ENCODE assay signal across 1 cellular context in the genomic region with DNA sequence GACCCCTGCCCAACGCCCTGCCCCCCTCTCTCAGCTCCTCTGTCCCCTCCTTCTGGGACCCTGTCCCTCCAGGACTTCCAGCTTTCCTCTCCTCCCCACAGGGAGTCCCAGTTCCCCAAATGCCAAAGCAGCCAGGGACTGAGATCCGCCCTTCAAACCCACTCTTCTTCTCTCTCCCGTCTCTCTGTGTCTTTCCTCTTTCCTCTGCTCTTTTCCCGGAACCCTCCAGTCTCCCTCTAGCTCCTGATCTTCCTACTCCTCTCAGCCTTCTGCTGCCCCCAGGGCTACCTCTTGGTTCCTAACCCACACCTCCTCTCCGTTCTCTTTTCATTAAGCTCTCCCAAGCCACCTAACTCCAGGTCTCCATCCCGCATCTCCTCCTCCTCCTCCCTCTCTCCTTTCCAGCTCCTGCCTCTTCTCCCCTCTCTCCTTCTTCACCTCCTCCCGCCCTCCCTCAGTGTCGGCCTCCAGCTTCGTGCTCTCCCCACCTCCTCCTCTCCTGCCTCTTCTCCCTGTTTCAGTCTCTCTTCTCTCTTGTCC.
TF ChIP-seq lines count a peak whose summit lies in the region.

A gene (minus strand): TSS at position 536 of the 540 bp plus-strand sequence. CDS start 555 bp downstream, outside the sequence.

TF ChIP-seq in HEK293, 187 proteins besides CTCF, POLR2A, EP300 and RAD21 (continued from another document and continues in another):
- TF ChIP-seq ZNF302 (tag by site-specific recombination; IDR thresholded peaks at IDR 0.05; ENCODE audit: low read depth) (no peak), ZNF239 (tag by site-specific recombination; IDR thresholded peaks at IDR 0.05) (no peak), ZNF768 (tag by site-specific recombination; IDR thresholded peaks at IDR 0.05) (no peak), ZNF211 (tag by site-specific recombination; IDR thresholded peaks at IDR 0.05; ENCODE audit: low read depth) (no peak), ZNF660 (tag by site-specific recombination; IDR thresholded peaks at IDR 0.05) (no peak), SCRT1 (tag by site-specific recombination; IDR thresholded peaks at IDR 0.05; ENCODE audit: borderline replicate concordance) (no peak), ZSCAN16 (tag by site-specific recombination; IDR thresholded peaks at IDR 0.05) (no peak), HOXD13 (CRISPR knock-in tag; IDR thresholded peaks at IDR 0.05; ENCODE audit: borderline replicate concordance) (no peak), GLI4 (tag by site-specific recombination; IDR thresholded peaks at IDR 0.05) (peak; percentile 5; the same call in 1 of the 2 replicates), GLIS2 (tag by site-specific recombination; IDR thresholded peaks at IDR 0.05) (no peak), ZNF138 (tag by site-specific recombination; IDR thresholded peaks at IDR 0.05; ENCODE audit: borderline replicate concordance) (no peak), ZNF157 (tag by site-specific recombination; IDR thresholded peaks at IDR 0.05) (no peak), ZNF621 (tag by site-specific recombination; IDR thresholded peaks at IDR 0.05) (no peak), SCRT2 (tag by site-specific recombination; IDR thresholded peaks at IDR 0.05) (no peak), HOXC10 (CRISPR knock-in tag; IDR thresholded peaks at IDR 0.05) (no peak), ZNF274 (IDR thresholded peaks at IDR 0.05; ENCODE audit: low read length) (no peak), ZNF274 (tag by site-specific recombination; IDR thresholded peaks at IDR 0.05; ENCODE audit: borderline replicate concordance) (peak; percentile 44; the same call in 1 of the 2 replicates), ZNF19 (tag by site-specific recombination; IDR thresholded peaks at IDR 0.05; ENCODE audit: low read depth) (no peak), GFI1B (tag by site-specific recombination; IDR thresholded peaks at IDR 0.05) (no peak), KLF16 (tag by site-specific recombination; IDR thresholded peaks at IDR 0.05) (peak; percentile 86; the same call in 1 of the 2 replicates), ZNF701 (tag by site-specific recombination; IDR thresholded peaks at IDR 0.05) (no peak), ZNF292 (tag by site-specific recombination; IDR thresholded peaks at IDR 0.05; ENCODE audit: borderline replicate concordance, low read depth) (no peak), ZNF514 (tag by site-specific recombination; IDR thresholded peaks at IDR 0.05) (no peak), ZNF324 (tag by site-specific recombination; IDR thresholded peaks at IDR 0.05) (peak; percentile 29; the same call in 1 of the 2 replicates), ZNF266 (tag by site-specific recombination; IDR thresholded peaks at IDR 0.05; ENCODE audit: low read depth) (no peak; the same call in 1 of the 2 replicates), KLF9 (tag by site-specific recombination; IDR thresholded peaks at IDR 0.05; ENCODE audit: low read depth) (peak; percentile 23; the same call in 1 of the 2 replicates), ZSCAN30 (tag by site-specific recombination; IDR thresholded peaks at IDR 0.05) (no peak), ZNF548 (tag by site-specific recombination; IDR thresholded peaks at IDR 0.05) (no peak), MZF1 (tag by site-specific recombination; IDR thresholded peaks at IDR 0.05; ENCODE audit: borderline replicate concordance) (no peak), ZFP37 (tag by site-specific recombination; IDR thresholded peaks at IDR 0.05) (peak; percentile 28; the same call in 1 of the 2 replicates), ZNF561 (tag by site-specific recombination; IDR thresholded peaks at IDR 0.05; ENCODE audit: borderline replicate concordance) (no peak), WT1 (tag by site-specific recombination; IDR thresholded peaks at IDR 0.05) (peak; percentile 75; the same call in 1 of the 2 replicates), RBAK (tag by site-specific recombination; IDR thresholded peaks at IDR 0.05) (no peak), ZNF610 (tag by site-specific recombination; IDR thresholded peaks at IDR 0.05; ENCODE audit: borderline replicate concordance) (no peak), ZNF10 (tag by site-specific recombination; IDR thresholded peaks at IDR 0.05) (no peak; the same call in 1 of the 2 replicates), ZBTB1 (tag by site-specific recombination; IDR thresholded peaks at IDR 0.05) (no peak), FEZF1 (tag by site-specific recombination; IDR thresholded peaks at IDR 0.05) (peak; percentile 32), ZNF571 (tag by site-specific recombination; IDR thresholded peaks at IDR 0.05) (no peak), ZNF600 (tag by site-specific recombination; IDR thresholded peaks at IDR 0.05) (peak; percentile 89), ZNF184 (tag by site-specific recombination; IDR thresholded peaks at IDR 0.05) (no peak), ZNF146 (tag by site-specific recombination; IDR thresholded peaks at IDR 0.05) (no peak), ZXDB (tag by site-specific recombination; IDR thresholded peaks at IDR 0.05) (no peak), KLF1 (tag by site-specific recombination; IDR thresholded peaks at IDR 0.05) (no peak), ZNF623 (tag by site-specific recombination; IDR thresholded peaks at IDR 0.05) (no peak), REPIN1 (tag by site-specific recombination; IDR thresholded peaks at IDR 0.05; ENCODE audit: low read depth) (no peak), ZNF169 (tag by site-specific recombination; IDR thresholded peaks at IDR 0.05) (0 out of 2 replicates have a peak, but pooled peaks have one; percentile 26), ZNF133 (tag by site-specific recombination; IDR thresholded peaks at IDR 0.05) (no peak), YY2 (tag by site-specific recombination; IDR thresholded peaks at IDR 0.05) (peak; percentile 16; the same call in 1 of the 2 replicates), KLF8 (tag by site-specific recombination; IDR thresholded peaks at IDR 0.05) (peak; percentile 82; the same call in 1 of the 2 replicates)
- TF ChIP-seq, protein P1, sequence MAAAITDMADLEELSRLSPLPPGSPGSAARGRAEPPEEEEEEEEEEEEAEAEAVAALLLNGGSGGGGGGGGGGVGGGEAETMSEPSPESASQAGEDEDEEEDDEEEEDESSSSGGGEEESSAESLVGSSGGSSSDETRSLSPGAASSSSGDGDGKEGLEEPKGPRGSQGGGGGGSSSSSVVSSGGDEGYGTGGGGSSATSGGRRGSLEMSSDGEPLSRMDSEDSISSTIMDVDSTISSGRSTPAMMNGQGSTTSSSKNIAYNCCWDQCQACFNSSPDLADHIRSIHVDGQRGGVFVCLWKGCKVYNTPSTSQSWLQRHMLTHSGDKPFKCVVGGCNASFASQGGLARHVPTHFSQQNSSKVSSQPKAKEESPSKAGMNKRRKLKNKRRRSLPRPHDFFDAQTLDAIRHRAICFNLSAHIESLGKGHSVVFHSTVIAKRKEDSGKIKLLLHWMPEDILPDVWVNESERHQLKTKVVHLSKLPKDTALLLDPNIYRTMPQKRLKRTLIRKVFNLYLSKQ (tag by site-specific recombination; IDR thresholded peaks at IDR 0.05; ENCODE audit: borderline replicate concordance) = no peak
- TF ChIP-seq, protein P2, sequence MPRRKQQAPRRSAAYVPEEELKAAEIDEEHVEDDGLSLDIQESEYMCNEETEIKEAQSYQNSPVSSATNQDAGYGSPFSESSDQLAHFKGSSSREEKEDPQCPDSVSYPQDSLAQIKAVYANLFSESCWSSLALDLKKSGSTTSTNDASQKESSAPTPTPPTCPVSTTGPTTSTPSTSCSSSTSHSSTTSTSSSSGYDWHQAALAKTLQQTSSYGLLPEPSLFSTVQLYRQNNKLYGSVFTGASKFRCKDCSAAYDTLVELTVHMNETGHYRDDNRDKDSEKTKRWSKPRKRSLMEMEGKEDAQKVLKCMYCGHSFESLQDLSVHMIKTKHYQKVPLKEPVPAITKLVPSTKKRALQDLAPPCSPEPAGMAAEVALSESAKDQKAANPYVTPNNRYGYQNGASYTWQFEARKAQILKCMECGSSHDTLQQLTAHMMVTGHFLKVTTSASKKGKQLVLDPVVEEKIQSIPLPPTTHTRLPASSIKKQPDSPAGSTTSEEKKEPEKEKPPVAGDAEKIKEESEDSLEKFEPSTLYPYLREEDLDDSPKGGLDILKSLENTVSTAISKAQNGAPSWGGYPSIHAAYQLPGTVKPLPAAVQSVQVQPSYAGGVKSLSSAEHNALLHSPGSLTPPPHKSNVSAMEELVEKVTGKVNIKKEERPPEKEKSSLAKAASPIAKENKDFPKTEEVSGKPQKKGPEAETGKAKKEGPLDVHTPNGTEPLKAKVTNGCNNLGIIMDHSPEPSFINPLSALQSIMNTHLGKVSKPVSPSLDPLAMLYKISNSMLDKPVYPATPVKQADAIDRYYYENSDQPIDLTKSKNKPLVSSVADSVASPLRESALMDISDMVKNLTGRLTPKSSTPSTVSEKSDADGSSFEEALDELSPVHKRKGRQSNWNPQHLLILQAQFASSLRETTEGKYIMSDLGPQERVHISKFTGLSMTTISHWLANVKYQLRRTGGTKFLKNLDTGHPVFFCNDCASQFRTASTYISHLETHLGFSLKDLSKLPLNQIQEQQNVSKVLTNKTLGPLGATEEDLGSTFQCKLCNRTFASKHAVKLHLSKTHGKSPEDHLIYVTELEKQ (tag by site-specific recombination; IDR thresholded peaks at IDR 0.05; ENCODE audit: borderline replicate concordance) = no peak
- TF ChIP-seq, protein P3, sequence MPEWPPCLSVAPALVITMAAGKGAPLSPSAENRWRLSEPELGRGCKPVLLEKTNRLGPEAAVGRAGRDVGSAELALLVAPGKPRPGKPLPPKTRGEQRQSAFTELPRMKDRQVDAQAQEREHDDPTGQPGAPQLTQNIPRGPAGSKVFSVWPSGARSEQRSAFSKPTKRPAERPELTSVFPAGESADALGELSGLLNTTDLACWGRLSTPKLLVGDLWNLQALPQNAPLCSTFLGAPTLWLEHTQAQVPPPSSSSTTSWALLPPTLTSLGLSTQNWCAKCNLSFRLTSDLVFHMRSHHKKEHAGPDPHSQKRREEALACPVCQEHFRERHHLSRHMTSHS (tag by site-specific recombination; IDR thresholded peaks at IDR 0.05) = no peak; the same call in 1 of the 2 replicates
- TF ChIP-seq, protein P4, sequence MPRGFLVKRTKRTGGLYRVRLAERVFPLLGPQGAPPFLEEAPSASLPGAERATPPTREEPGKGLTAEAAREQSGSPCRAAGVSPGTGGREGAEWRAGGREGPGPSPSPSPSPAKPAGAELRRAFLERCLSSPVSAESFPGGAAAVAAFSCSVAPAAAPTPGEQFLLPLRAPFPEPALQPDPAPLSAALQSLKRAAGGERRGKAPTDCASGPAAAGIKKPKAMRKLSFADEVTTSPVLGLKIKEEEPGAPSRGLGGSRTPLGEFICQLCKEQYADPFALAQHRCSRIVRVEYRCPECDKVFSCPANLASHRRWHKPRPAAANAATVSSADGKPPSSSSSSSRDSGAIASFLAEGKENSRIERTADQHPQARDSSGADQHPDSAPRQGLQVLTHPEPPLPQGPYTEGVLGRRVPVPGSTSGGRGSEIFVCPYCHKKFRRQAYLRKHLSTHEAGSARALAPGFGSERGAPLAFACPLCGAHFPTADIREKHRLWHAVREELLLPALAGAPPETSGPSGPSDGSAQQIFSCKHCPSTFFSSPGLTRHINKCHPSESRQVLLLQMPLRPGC (tag by site-specific recombination; IDR thresholded peaks at IDR 0.05) = no peak
- TF ChIP-seq, protein P5, sequence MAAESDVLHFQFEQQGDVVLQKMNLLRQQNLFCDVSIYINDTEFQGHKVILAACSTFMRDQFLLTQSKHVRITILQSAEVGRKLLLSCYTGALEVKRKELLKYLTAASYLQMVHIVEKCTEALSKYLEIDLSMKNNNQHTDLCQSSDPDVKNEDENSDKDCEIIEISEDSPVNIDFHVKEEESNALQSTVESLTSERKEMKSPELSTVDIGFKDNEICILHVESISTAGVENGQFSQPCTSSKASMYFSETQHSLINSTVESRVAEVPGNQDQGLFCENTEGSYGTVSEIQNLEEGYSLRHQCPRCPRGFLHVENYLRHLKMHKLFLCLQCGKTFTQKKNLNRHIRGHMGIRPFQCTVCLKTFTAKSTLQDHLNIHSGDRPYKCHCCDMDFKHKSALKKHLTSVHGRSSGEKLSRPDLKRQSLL (tag by site-specific recombination; IDR thresholded peaks at IDR 0.05) = no peak
- TF ChIP-seq, protein P6, sequence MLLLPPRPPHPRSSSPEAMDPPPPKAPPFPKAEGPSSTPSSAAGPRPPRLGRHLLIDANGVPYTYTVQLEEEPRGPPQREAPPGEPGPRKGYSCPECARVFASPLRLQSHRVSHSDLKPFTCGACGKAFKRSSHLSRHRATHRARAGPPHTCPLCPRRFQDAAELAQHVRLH (tag by site-specific recombination; IDR thresholded peaks at IDR 0.05) = no peak
- TF ChIP-seq, protein P7, sequence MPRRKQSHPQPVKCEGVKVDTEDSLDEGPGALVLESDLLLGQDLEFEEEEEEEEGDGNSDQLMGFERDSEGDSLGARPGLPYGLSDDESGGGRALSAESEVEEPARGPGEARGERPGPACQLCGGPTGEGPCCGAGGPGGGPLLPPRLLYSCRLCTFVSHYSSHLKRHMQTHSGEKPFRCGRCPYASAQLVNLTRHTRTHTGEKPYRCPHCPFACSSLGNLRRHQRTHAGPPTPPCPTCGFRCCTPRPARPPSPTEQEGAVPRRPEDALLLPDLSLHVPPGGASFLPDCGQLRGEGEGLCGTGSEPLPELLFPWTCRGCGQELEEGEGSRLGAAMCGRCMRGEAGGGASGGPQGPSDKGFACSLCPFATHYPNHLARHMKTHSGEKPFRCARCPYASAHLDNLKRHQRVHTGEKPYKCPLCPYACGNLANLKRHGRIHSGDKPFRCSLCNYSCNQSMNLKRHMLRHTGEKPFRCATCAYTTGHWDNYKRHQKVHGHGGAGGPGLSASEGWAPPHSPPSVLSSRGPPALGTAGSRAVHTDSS (tag by site-specific recombination; IDR thresholded peaks at IDR 0.05) = no peak; the same call in 1 of the 2 replicates
- TF ChIP-seq, protein P8, sequence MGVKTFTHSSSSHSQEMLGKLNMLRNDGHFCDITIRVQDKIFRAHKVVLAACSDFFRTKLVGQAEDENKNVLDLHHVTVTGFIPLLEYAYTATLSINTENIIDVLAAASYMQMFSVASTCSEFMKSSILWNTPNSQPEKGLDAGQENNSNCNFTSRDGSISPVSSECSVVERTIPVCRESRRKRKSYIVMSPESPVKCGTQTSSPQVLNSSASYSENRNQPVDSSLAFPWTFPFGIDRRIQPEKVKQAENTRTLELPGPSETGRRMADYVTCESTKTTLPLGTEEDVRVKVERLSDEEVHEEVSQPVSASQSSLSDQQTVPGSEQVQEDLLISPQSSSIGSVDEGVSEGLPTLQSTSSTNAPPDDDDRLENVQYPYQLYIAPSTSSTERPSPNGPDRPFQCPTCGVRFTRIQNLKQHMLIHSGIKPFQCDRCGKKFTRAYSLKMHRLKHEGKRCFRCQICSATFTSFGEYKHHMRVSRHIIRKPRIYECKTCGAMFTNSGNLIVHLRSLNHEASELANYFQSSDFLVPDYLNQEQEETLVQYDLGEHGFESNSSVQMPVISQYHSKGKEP (tag by site-specific recombination; IDR thresholded peaks at IDR 0.05) = no peak
- TF ChIP-seq, protein P9, sequence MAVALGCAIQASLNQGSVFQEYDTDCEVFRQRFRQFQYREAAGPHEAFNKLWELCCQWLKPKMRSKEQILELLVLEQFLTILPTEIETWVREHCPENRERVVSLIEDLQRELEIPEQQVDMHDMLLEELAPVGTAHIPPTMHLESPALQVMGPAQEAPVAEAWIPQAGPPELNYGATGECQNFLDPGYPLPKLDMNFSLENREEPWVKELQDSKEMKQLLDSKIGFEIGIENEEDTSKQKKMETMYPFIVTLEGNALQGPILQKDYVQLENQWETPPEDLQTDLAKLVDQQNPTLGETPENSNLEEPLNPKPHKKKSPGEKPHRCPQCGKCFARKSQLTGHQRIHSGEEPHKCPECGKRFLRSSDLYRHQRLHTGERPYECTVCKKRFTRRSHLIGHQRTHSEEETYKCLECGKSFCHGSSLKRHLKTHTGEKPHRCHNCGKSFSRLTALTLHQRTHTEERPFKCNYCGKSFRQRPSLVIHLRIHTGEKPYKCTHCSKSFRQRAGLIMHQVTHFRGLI (tag by site-specific recombination; IDR thresholded peaks at IDR 0.05) = no peak
